In the genomic region with DNA sequence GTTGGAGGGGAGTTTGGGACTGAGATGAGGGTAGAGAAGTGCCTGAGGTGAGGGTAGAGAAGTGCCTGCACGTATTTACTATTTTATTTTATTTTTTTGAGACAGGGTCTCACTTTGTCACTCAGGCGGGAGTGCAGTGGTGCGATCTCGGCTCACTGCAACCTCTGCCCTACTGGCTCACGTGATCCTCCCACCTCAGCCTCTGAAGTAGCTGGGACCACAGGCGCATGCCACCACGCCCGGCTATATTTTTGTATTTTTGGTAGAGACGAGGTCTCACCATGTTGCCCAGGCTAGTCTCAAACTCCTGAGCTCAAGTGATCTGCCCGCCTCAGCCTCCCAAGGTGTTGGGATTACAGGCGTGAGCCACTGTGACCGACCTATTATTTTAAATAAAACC, we compare ENCODE assay signal across 7 cellular contexts. TPM values are rescaled to one million over a fixed set of nuclear protein-coding genes. Genes with fewer than 3 reads are reported as not detected.
DNase-seq lines count a peak whose midpoint lies in the region; ATAC-seq, FAIRE-seq and TF ChIP-seq lines count a peak whose summit lies in the region.
"Not testable (repeated sequence)": the region's sequence is repeated elsewhere in the genome, so short reads cannot be mapped to it uniquely, and the experiment has no call there.

No MANE protein-coding gene starts in this region.

- H3K4me1 Mint-ChIP-seq in T-helper 2 cell treated with Interferon-gamma antibody and Interleukin-4, amounts not matched to agents 5 μg/mL and 100 μg/mL, for 36 hours (ENCODE audit: low read depth), result peaks cover 55% of the 10 kb centered on the region
- peaks cover 68% of the 10 kb centered on the region for H3K4me1 Mint-ChIP-seq in activated naive CD8-positive, alpha-beta T cell treated with anti-CD3 and anti-CD28 coated beads, Interleukin-2, amount 50 U/mL, for 24 hours
- H3K4me1 Mint-ChIP-seq in endodermal cell (peaks cover 43% of the 10 kb centered on the region), neural crest cell (peaks cover 53% of the 10 kb centered on the region)
- H3K4me1 Mint-ChIP-seq in stimulated activated effector memory CD8-positive, alpha-beta T cell treated with anti-CD3 and anti-CD28 coated beads, Interleukin-12 subunit alpha, Interleukin-12 subunit beta, amount 100 ng/mL, for 72 hours, result peaks cover 56% of the 10 kb centered on the region

- 93 to 96% methylated on average over 8 to 12 of the region's 12 CpGs for WGBS in endodermal cell (ENCODE audit: insufficient coverage in 1 of 2, insufficient read length in 1 of 2), 2 experiments
- 92% methylated on average over 12 of the region's 12 CpGs for WGBS in HepG2 (ENCODE audit: low lambda C conversion rate)

- TF ChIP-seq CTCF in HEK293 (tag by site-specific recombination; IDR thresholded peaks at IDR 0.05); endodermal cell (conservative IDR thresholded peaks at IDR 0.05); HepG2 (CRISPR knock-in tag; IDR thresholded peaks at IDR 0.05); neural crest cell (conservative IDR thresholded peaks at IDR 0.05): not testable (repeated sequence)

- H4K20me1 ChIP-seq in HepG2 (ENCODE audit: insufficient read depth, low read length), result not testable (repeated sequence)

- not testable (repeated sequence) for H3K36me3 ChIP-seq in HEK293 (ENCODE audit: control insufficient read depth in 2 of 2, insufficient read depth in 1 of 2, low read length in 2 of 2); endodermal cell (ENCODE audit: control insufficient read depth, insufficient read depth, low read length); HepG2 (replicated peaks in 1 of 2; ENCODE audit: control insufficient read depth in 1 of 2, insufficient read depth in 2 of 2, low read length in 2 of 2)

- TF ChIP-seq EP300 in HepG2 (IDR thresholded peaks at IDR 0.05; ENCODE audit: low read depth in 2 of 2, low read length in 2 of 2); HepG2 (CRISPR knock-in tag; IDR thresholded peaks at IDR 0.05; ENCODE audit: borderline replicate concordance): not testable (repeated sequence)

- in situ Hi-C loops in HepG2 (cut with HindIII; ENCODE audit: extremely low pct_ligation_motif_present, low pct_unique_long_range_greater_than_20kb), result not testable (repeated sequence)

- peaks cover 20% of the 10 kb centered on the region for H3K36me3 Mint-ChIP-seq in T-helper 2 cell treated with Interferon-gamma antibody and Interleukin-4, amounts not matched to agents 5 μg/mL and 100 μg/mL, for 36 hours (ENCODE audit: low read depth)
- not testable (repeated sequence) for H3K36me3 Mint-ChIP-seq in activated naive CD8-positive, alpha-beta T cell treated with anti-CD3 and anti-CD28 coated beads, Interleukin-2, amount 50 U/mL, for 24 hours (ENCODE audit: low read depth); endodermal cell (ENCODE audit: low read depth); neural crest cell (ENCODE audit: low read depth)
- peaks cover 39% of the 10 kb centered on the region for H3K36me3 Mint-ChIP-seq in stimulated activated effector memory CD8-positive, alpha-beta T cell treated with anti-CD3 and anti-CD28 coated beads, Interleukin-12 subunit alpha, Interleukin-12 subunit beta, amount 100 ng/mL, for 72 hours

- H3K27ac Mint-ChIP-seq in T-helper 2 cell treated with Interferon-gamma antibody and Interleukin-4, amounts not matched to agents 5 μg/mL and 100 μg/mL, for 36 hours, result peak overlapping the region; percentile 22
- peak overlapping the region; percentile 46 for H3K27ac Mint-ChIP-seq in activated naive CD8-positive, alpha-beta T cell treated with anti-CD3 and anti-CD28 coated beads, Interleukin-2, amount 50 U/mL, for 24 hours
- H3K27ac Mint-ChIP-seq in endodermal cell, result peak overlapping the region; percentile 45
- not testable (repeated sequence) for H3K27ac Mint-ChIP-seq in neural crest cell (ENCODE audit: unreplicated experiment)
- peak overlapping the region; percentile 99 for H3K27ac Mint-ChIP-seq in stimulated activated effector memory CD8-positive, alpha-beta T cell treated with anti-CD3 and anti-CD28 coated beads, Interleukin-12 subunit alpha, Interleukin-12 subunit beta, amount 100 ng/mL, for 72 hours

- peak overlapping the region; percentile 81 for H3K4me2 ChIP-seq in HepG2 (ENCODE audit: low read depth, low read length)

- ATAC-seq in activated naive CD8-positive, alpha-beta T cell treated with anti-CD3 and anti-CD28 coated beads, Interleukin-2, amount 50 U/mL, for 24 hours; HepG2; stimulated activated effector memory CD8-positive, alpha-beta T cell treated with anti-CD3 and anti-CD28 coated beads, Interleukin-12 subunit alpha, Interleukin-12 subunit beta, amount 100 ng/mL, for 72 hours: not testable (repeated sequence)

- H3K27ac ChIP-seq in HEK293 (ENCODE audit: extremely low read depth, low read depth, low read length); endodermal cell (ENCODE audit: low read depth, low read length): not testable (repeated sequence)
- H3K27ac ChIP-seq in HepG2 (ENCODE audit: extremely low read length, insufficient read depth, low read length), result peak overlapping the region; percentile 75

- CTCF ChIA-PET in HEK293 (lab: Yijun Ruan, JAX), result interaction anchor here (1.1 to 1.4 kb wide), 3 partner anchors 24 to 101 kb away, joined by 3 to 4 read pairs (median 3); no protein-coding TSS in a partner anchor
- CTCF ChIA-PET in HepG2 (lab: Yijun Ruan, JAX; ENCODE audit: low intra/inter-chr PET ratio, low total read pairs), result not testable (repeated sequence)

- POLR2A ChIA-PET in HEK293 (lab: Yijun Ruan, JAX) (interaction anchor here (1.1 to 2.6 kb wide), 2 partner anchors 16 kb away, joined by 4 to 11 read pairs; a partner anchor contains a TSS), HepG2 (lab: Yijun Ruan, JAX) (interaction anchor here (1.1 to 1.8 kb wide), 3 partner anchors 16 to 22 kb away, joined by 3 to 6 read pairs (median 3); a partner anchor contains a TSS)

- H3K9ac ChIP-seq in endodermal cell (ENCODE audit: extremely low read depth, low read length, poor library complexity, severe bottlenecking), result not testable (repeated sequence)
- peak overlapping the region; percentile 62; the same call in 1 of the 2 replicates for H3K9ac ChIP-seq in HepG2 (ENCODE audit: insufficient read depth, low read depth, low read length)

- not testable (repeated sequence) for H3K4me3 ChIP-seq in HEK293 (ENCODE audit: low read depth, low read length); endodermal cell (ENCODE audit: low read length)
- H3K4me3 ChIP-seq in HepG2 (replicated peaks in 1 of 3; ENCODE audit: insufficient read depth in 1 of 3, low read depth in 2 of 3, low read length in 3 of 3), result peak overlapping the region in 2 of 3 experiments; percentile 34 to 41; a peak in 2 of 6 replicates

- not testable (repeated sequence) for H3K27me3 Mint-ChIP-seq in T-helper 2 cell treated with Interferon-gamma antibody and Interleukin-4, amounts not matched to agents 5 μg/mL and 100 μg/mL, for 36 hours (ENCODE audit: low read depth); activated naive CD8-positive, alpha-beta T cell treated with anti-CD3 and anti-CD28 coated beads, Interleukin-2, amount 50 U/mL, for 24 hours; endodermal cell (ENCODE audit: insufficient read depth); neural crest cell (ENCODE audit: low read depth)

- intact Hi-C loops in HepG2 (cut with micrococcal nuclease; ENCODE audit: unreplicated experiment), result loop anchor here (2.0 kb wide), 1 partner anchor 13 kb away; no protein-coding TSS in a partner anchor

- not testable (repeated sequence) for H3K4me1 ChIP-seq in HEK293 (ENCODE audit: control insufficient read depth, insufficient read depth, low read length); endodermal cell (ENCODE audit: control insufficient read depth, insufficient read depth, low read length)
- peaks cover 69% of the 10 kb centered on the region for H3K4me1 ChIP-seq in HepG2 (ENCODE audit: insufficient read depth, low read length)

- H2AFZ ChIP-seq in HepG2 (ENCODE audit: low read length), result not testable (repeated sequence)

- not testable (repeated sequence) for TF ChIP-seq POLR2A in HepG2 (IDR thresholded peaks at IDR 0.05; ENCODE audit: insufficient read depth in 1 of 2, low read depth in 2 of 2, low read length in 2 of 2)

- FAIRE-seq in HepG2 (lab: Jason Lieb, UNC), result not testable (repeated sequence)

- not testable (repeated sequence) for TF ChIP-seq RAD21 in HepG2 (CRISPR knock-in tag; IDR thresholded peaks at IDR 0.05)

- not testable (repeated sequence) for DNase-seq in T-helper 2 cell treated with Interferon-gamma antibody and Interleukin-4, amounts not matched to agents 5 μg/mL and 100 μg/mL, for 36 hours (ENCODE audit: low spot score); activated naive CD8-positive, alpha-beta T cell treated with anti-CD3 and anti-CD28 coated beads, Interleukin-2, amount 50 U/mL, for 24 hours; endodermal cell; HepG2 (ENCODE audit: low spot score); neural crest cell (ENCODE audit: low read depth, low spot score); stimulated activated effector memory CD8-positive, alpha-beta T cell treated with anti-CD3 and anti-CD28 coated beads, Interleukin-12 subunit alpha, Interleukin-12 subunit beta, amount 100 ng/mL, for 72 hours (ENCODE audit: low spot score in 2 of 2)

- H3K9me3 ChIP-seq in HEK293 (ENCODE audit: control insufficient read depth, insufficient read depth, low read depth, low read length); endodermal cell (ENCODE audit: control insufficient read depth, low read length); HepG2 (ENCODE audit: low read length): not testable (repeated sequence)

- H3K4me3 Mint-ChIP-seq in T-helper 2 cell treated with Interferon-gamma antibody and Interleukin-4, amounts not matched to agents 5 μg/mL and 100 μg/mL, for 36 hours, result peak overlapping the region; percentile 28
- H3K4me3 Mint-ChIP-seq in activated naive CD8-positive, alpha-beta T cell treated with anti-CD3 and anti-CD28 coated beads, Interleukin-2, amount 50 U/mL, for 24 hours; endodermal cell: not testable (repeated sequence)
- peak overlapping the region; percentile 95 for H3K4me3 Mint-ChIP-seq in neural crest cell
- H3K4me3 Mint-ChIP-seq in stimulated activated effector memory CD8-positive, alpha-beta T cell treated with anti-CD3 and anti-CD28 coated beads, Interleukin-12 subunit alpha, Interleukin-12 subunit beta, amount 100 ng/mL, for 72 hours, result peak overlapping the region; percentile 99

- H3K79me2 ChIP-seq in HepG2 (ENCODE audit: insufficient read depth, low read length), result peaks cover 66% of the 10 kb centered on the region

- BruUV-seq in HepG2 (replicated peaks; lab: Mats Ljungman, UMichigan), result not testable (repeated sequence)

- H3K27me3 ChIP-seq in endodermal cell (ENCODE audit: control insufficient read depth, insufficient read depth, low read length, poor library complexity, severe bottlenecking); HepG2 (ENCODE audit: control insufficient read depth in 1 of 2, insufficient read depth in 2 of 2, low read length in 2 of 2): not testable (repeated sequence)

- H3K9me3 Mint-ChIP-seq in T-helper 2 cell treated with Interferon-gamma antibody and Interleukin-4, amounts not matched to agents 5 μg/mL and 100 μg/mL, for 36 hours; activated naive CD8-positive, alpha-beta T cell treated with anti-CD3 and anti-CD28 coated beads, Interleukin-2, amount 50 U/mL, for 24 hours; endodermal cell; neural crest cell; stimulated activated effector memory CD8-positive, alpha-beta T cell treated with anti-CD3 and anti-CD28 coated beads, Interleukin-12 subunit alpha, Interleukin-12 subunit beta, amount 100 ng/mL, for 72 hours: not testable (repeated sequence)

RNA-seq across cellular contexts. Expression of a gene that starts 15.8 kb away (rescaled TPM):
- total RNA-seq in endodermal cell (100 to 1,000 TPM; 115 to 126 TPM), HepG2 (2016; rRNA removed; fragmentation: Illumina TruSeq; extraction: Trizol) (25.1 and 28.6 TPM in 2 replicates), neural crest cell (150 and 158 TPM in 2 replicates)
- polyA plus RNA-seq in endodermal cell (2013, experiment 1 of 2), result 62.7 TPM
- polyA plus RNA-seq in endodermal cell (2013, experiment 2 of 2), result 56.7 TPM
- total RNA-seq in HepG2 (2016; cell fraction: cytosol; rRNA removed; fragmentation: Illumina TruSeq; extraction: Trizol; ENCODE audit: low read depth), result 10.8 and 13.3 TPM in 2 replicates
- total RNA-seq in HepG2 (2016; cell fraction: insoluble cytoplasmic fraction; rRNA removed; fragmentation: Illumina TruSeq; extraction: Trizol), result 24.5 and 30.0 TPM in 2 replicates
- total RNA-seq in HepG2 (2016; cell fraction: membrane; rRNA removed; fragmentation: Illumina TruSeq; extraction: Trizol), result 43.4 and 51.5 TPM in 2 replicates
- total RNA-seq in HepG2 (2016; cell fraction: nucleus; rRNA removed; fragmentation: Illumina TruSeq; extraction: Trizol), result 19.5 and 24.3 TPM in 2 replicates
- 15.1 and 16.8 TPM in 2 replicates for polyA plus RNA-seq in HepG2 (2011; rRNA removed)
- polyA plus RNA-seq in HepG2 (2011; cell fraction: cytosol; rRNA removed), result 10.5 and 13.4 TPM in 2 replicates
- polyA plus RNA-seq in HepG2 (2011; cell fraction: nucleus; rRNA removed), result 17.3 and 19.1 TPM in 2 replicates
- 19.3 and 26.1 TPM in 2 replicates for polyA plus RNA-seq in HepG2 (2012)
- 13.2 and 13.4 TPM in 2 replicates for polyA plus RNA-seq in HepG2 (2016; cell fraction: cytosol; fragmentation: Illumina TruSeq; extraction: Trizol; ENCODE audit: low read depth)
- 38.8 and 59.1 TPM in 2 replicates for polyA plus RNA-seq in HepG2 (2016; cell fraction: insoluble cytoplasmic fraction; fragmentation: Illumina TruSeq; extraction: Trizol; ENCODE audit: low read depth)
- polyA plus RNA-seq in HepG2 (2016; cell fraction: membrane; fragmentation: Illumina TruSeq; extraction: Trizol; ENCODE audit: low read depth), result 38.7 and 46.4 TPM in 2 replicates
- polyA plus RNA-seq in HepG2 (2016; cell fraction: nucleus; fragmentation: Illumina TruSeq; extraction: Trizol; ENCODE audit: insufficient read depth, low read depth), result 43.6 and 47.2 TPM in 2 replicates
- polyA minus RNA-seq in HepG2 (2011; rRNA and poly(A)+ RNA removed; ENCODE audit: low replicate concordance), result 16.0 and 18.2 TPM in 2 replicates
- 24.2 and 24.4 TPM in 2 replicates for polyA minus RNA-seq in HepG2 (2011; cell fraction: cytosol; rRNA and poly(A)+ RNA removed)
- polyA minus RNA-seq in HepG2 (2011; cell fraction: nucleus; rRNA and poly(A)+ RNA removed), result 11.5 and 14.5 TPM in 2 replicates
